Comparison of ENCODE assay signal across 9 cellular contexts in the genomic region with DNA sequence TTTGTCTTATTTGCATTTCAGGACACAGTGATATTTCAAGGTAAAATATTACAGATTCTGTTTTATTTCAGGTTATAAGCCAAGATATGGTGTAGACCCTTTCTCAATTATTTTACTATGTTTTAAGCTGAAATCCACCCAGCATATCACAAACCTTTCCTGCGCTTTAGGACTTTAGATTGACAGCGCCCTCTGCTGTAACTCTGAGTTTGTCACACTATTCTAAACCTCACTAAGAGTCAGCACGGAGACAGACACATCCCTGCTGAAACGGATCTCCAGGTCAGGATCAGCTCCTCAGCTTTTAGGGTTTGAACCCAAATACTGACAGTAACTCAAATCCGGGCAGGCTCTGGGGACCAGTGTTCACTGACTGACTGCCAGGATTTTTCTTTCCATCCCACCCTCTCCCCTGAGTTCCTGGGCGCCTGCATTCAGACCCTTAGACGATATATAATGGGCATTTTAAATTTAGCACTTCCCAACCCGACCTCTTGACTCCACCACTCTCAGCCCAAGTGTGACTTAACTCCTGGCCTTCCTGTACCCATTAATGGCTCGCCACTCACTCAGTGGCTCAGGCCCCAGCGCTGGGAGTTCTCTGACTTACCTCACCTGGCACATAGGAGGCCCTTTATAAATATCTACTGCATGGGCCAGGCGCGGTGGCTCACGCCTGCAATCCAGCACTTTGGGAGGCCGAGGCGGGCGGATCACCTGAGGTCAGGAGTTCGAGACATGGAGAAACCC. TPM values are rescaled to one million over a fixed set of nuclear protein-coding genes. Genes with fewer than 3 reads are reported as not detected.
DNase-seq lines count a peak whose midpoint lies in the region; ATAC-seq, FAIRE-seq and TF ChIP-seq lines count a peak whose summit lies in the region.
"Had no signal": no experiment of that assay in that cellular context is flagged by ENCODE, and none has a peak within 500 bp of the region (broad histone marks: within the 10 kb centered on the region; RNA-seq: fewer than 3 reads in every experiment).

No MANE protein-coding gene starts in this region.

- H3K27ac ChIP-seq in CD4-positive, CD25-positive, alpha-beta regulatory T cell (ENCODE audit: insufficient read depth, low read length, poor library complexity, severe bottlenecking) = no peak overlapping the region
- H3K27ac ChIP-seq in OCI-LY1 (ENCODE audit: low read depth, low read length, poor library complexity, severe bottlenecking) (no peak overlapping the region), brain microvascular endothelial cell (no peak overlapping the region), thoracic aorta (no peak overlapping the region)

- H3K9me2 ChIP-seq in OCI-LY1 (ENCODE audit: low read depth, low read length) = no peaks in the 10 kb centered on the region

- no peak overlapping the region for H2AFZ ChIP-seq in OCI-LY1 (ENCODE audit: low read length)

- no peaks in the 10 kb centered on the region for H3K4me1 ChIP-seq in CD4-positive, CD25-positive, alpha-beta regulatory T cell (ENCODE audit: control insufficient read depth, insufficient read depth, low read length, poor library complexity, severe bottlenecking)
- no peaks in the 10 kb centered on the region for H3K4me1 ChIP-seq in OCI-LY1 (ENCODE audit: insufficient read depth, low read length, severe bottlenecking)
- H3K4me1 ChIP-seq in thoracic aorta (ENCODE audit: control insufficient read depth in 1 of 2, low read depth in 2 of 2) = no peaks in the 10 kb centered on the region

- no peaks in the 10 kb centered on the region for H4K20me1 ChIP-seq in OCI-LY1 (ENCODE audit: insufficient read depth, low read length)

- no peaks in the 10 kb centered on the region for H3K4me1 Mint-ChIP-seq in CD4-positive, CD25-positive, alpha-beta regulatory T cell

- peaks cover 8% of the 10 kb centered on the region for H3K27me3 ChIP-seq in CD4-positive, CD25-positive, alpha-beta regulatory T cell (ENCODE audit: control insufficient read depth, insufficient read depth, low read length)
- H3K27me3 ChIP-seq in OCI-LY1 (ENCODE audit: insufficient read depth, low read length) (no peaks in the 10 kb centered on the region), brain microvascular endothelial cell (replicated peaks) (no peaks in the 10 kb centered on the region), thoracic aorta (replicated peaks; ENCODE audit: insufficient read depth) (no peaks in the 10 kb centered on the region)

- peak in 2 of 3 donors; percentile 19 to 58 for DNase-seq in CD4-positive, CD25-positive, alpha-beta regulatory T cell
- DNase-seq in GM18507 (ENCODE audit: extremely low spot score, insufficient read length, low read depth) (no peak), HT1080 (ENCODE audit: low read depth) (peak; percentile 60), brain microvascular endothelial cell (peak; percentile 65), left kidney (ENCODE audit: low read depth, low spot score) (peak; percentile 80), thoracic aorta (ENCODE audit: low spot score) (no peak)

- H3K4me3 ChIP-seq in CD4-positive, CD25-positive, alpha-beta regulatory T cell (ENCODE audit: low read depth, low read length) = no peak overlapping the region
- no peak overlapping the region for H3K4me3 ChIP-seq in OCI-LY1 (ENCODE audit: low read depth, low read length, poor library complexity, severe bottlenecking)
- H3K4me3 ChIP-seq in brain microvascular endothelial cell (ENCODE audit: low read depth, low read length) = no peak overlapping the region
- no peak overlapping the region for H3K4me3 ChIP-seq in thoracic aorta

- H3K36me3 ChIP-seq in CD4-positive, CD25-positive, alpha-beta regulatory T cell (ENCODE audit: control insufficient read depth, insufficient read depth, low read length) = no peaks in the 10 kb centered on the region
- H3K36me3 ChIP-seq in OCI-LY1 (ENCODE audit: insufficient read depth, low read length) (no peaks in the 10 kb centered on the region), brain microvascular endothelial cell (replicated peaks) (no peaks in the 10 kb centered on the region), thoracic aorta (no peaks in the 10 kb centered on the region)

- TF ChIP-seq CTCF in OCI-LY1 (IDR thresholded peaks at IDR 0.05; ENCODE audit: low read length) = peak; percentile 71
- TF ChIP-seq CTCF in brain microvascular endothelial cell (IDR thresholded peaks at IDR 0.05; ENCODE audit: low read depth, low read length, missing control alignments) = peak; percentile 77
- TF ChIP-seq CTCF in thoracic aorta (IDR thresholded peaks at IDR 0.05) = peak; percentile 34

- no peak overlapping the region for H3K4me2 ChIP-seq in OCI-LY1 (ENCODE audit: low read length)

- no peaks in the 10 kb centered on the region for H3K9me3 ChIP-seq in CD4-positive, CD25-positive, alpha-beta regulatory T cell (ENCODE audit: control insufficient read depth in 2 of 2, low read length in 2 of 2)
- no peaks in the 10 kb centered on the region for H3K9me3 ChIP-seq in OCI-LY1 (ENCODE audit: low read length)
- no peaks in the 10 kb centered on the region for H3K9me3 ChIP-seq in thoracic aorta

- in situ Hi-C loops in brain microvascular endothelial cell (cut with HindIII; ENCODE audit: low pct_ligation_motif_present, low sequenced_read_pairs) = no loop called here

- no peak overlapping the region for H3K9ac ChIP-seq in OCI-LY1 (ENCODE audit: low read length)

- no peaks in the 10 kb centered on the region for H3K36me3 Mint-ChIP-seq in CD4-positive, CD25-positive, alpha-beta regulatory T cell

- no peaks in the 10 kb centered on the region for H3K79me2 ChIP-seq in OCI-LY1 (ENCODE audit: insufficient read depth, low read length)

- FAIRE-seq in GM18507 (lab: Jason Lieb, UNC) = peak; percentile 80

- H3K4me3 Mint-ChIP-seq in CD4-positive, CD25-positive, alpha-beta regulatory T cell = no peak overlapping the region

- ATAC-seq in CD4-positive, CD25-positive, alpha-beta regulatory T cell (ENCODE audit: low read depth in 2 of 2) = no peak
- no peak for ATAC-seq in thoracic aorta (ENCODE audit: insufficient number of reproducible peaks, low FRiP score, low read depth)
- ATAC-seq in GM19324 (IDR thresholded peaks at IDR 0.05; ENCODE audit: low FRiP score, unreplicated experiment) = no peak

- peaks cover 24% of the 10 kb centered on the region for H3K27me3 Mint-ChIP-seq in CD4-positive, CD25-positive, alpha-beta regulatory T cell

- H3F3A ChIP-seq in OCI-LY1 (ENCODE audit: insufficient read depth, low read length) = no peaks in the 10 kb centered on the region

- no peaks in the 10 kb centered on the region for H3K9me3 Mint-ChIP-seq in CD4-positive, CD25-positive, alpha-beta regulatory T cell

- H3K27ac Mint-ChIP-seq in CD4-positive, CD25-positive, alpha-beta regulatory T cell = no peak overlapping the region

RNA-seq across cellular contexts. Expression of a gene that starts 33.5 kb away (rescaled TPM):
- total RNA-seq in CD4-positive, CD25-positive, alpha-beta regulatory T cell = not detected
- polyA plus RNA-seq in CD4-positive, CD25-positive, alpha-beta regulatory T cell = not detected
- total RNA-seq in HT1080 (2014; rRNA removed; shearing (Covaris generic)) = not detected in 2 replicates
- not detected in 2 replicates for polyA plus RNA-seq in HT1080 (2015; cell fraction: cytosol; rRNA removed)
- not detected in 2 replicates for polyA plus RNA-seq in HT1080 (2015; cell fraction: nucleus; rRNA removed)
- total RNA-seq in thoracic aorta = not detected
- total RNA-seq: T-helper 1 cell treated with Interleukin-12 subunit alpha and Interleukin-12 subunit beta and Interleukin-4 antibody, amounts not matched to agents 30 ng/mL and 1 ng/mL, for 36 hours had no signal

RNA-seq across cellular contexts. Expression of a gene that starts 45.1 kb away (rescaled TPM):
- 813 TPM for total RNA-seq in CD4-positive, CD25-positive, alpha-beta regulatory T cell
- polyA plus RNA-seq in CD4-positive, CD25-positive, alpha-beta regulatory T cell = 100 to 1,000 TPM; 624 to 811 (median 766) TPM
- 2,907 and 3,968 TPM in 2 replicates for total RNA-seq in HT1080 (2014; rRNA removed; shearing (Covaris generic))
- polyA plus RNA-seq in HT1080 (2015; cell fraction: cytosol; rRNA removed) = 2,424 and 5,705 TPM in 2 replicates
- polyA plus RNA-seq in HT1080 (2015; cell fraction: nucleus; rRNA removed) = 1,775 and 5,716 TPM in 2 replicates
- 1,000 to 10,000 TPM in 1 of 2 donors, 100 to 1,000 TPM in 1; 453 to 1,895 TPM for total RNA-seq in thoracic aorta

Comparison
In these comparisons a context has a peak if more than half of its experiments do, and no peak if none do; other contexts are left out.
1. DNase-seq: peak in CD4-positive, CD25-positive, alpha-beta regulatory T cell (2 of 3), HT1080 (single experiment), brain microvascular endothelial cell (single experiment) and left kidney (single experiment); none in GM18507 (single experiment) and thoracic aorta (single experiment).
2. Peak in every context shown above with its lines, with median percentiles within 50 percentile points of each other: CTCF ChIP-seq.